In the genomic region with DNA sequence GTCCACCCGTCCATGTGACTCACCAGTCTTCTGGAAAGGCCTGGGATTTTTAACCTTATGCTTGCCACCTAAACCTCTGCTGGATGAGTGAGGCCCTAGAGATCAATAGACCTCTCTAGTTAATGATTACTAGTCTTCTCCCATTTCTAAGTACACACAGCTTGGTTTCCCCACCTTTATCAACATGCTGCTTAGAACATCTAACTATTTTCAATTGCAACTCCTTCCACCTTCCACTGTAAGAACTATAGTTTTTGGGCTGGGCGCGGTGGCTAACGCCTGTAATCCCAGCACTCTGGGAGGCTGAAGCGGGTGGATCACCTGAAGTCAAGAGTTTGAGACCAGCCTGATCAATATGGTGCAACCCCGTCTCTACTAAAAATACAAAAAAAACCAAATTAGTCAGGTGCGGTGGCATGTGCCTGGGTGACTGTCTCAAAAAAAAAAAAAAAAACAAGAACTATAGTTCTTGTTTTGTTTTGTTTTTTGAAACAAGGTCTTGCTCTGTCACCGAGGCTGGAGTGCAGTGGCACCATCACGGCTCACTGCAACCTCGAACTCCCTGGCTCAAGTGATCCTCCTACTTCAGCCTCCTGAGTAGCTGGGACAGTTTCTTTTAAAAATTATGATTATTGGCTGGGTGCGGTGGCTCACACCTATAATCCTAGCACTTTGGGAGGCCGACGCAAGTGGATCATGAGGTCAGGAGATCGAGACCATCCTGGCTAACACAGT, we compare ENCODE assay signal across 1 cellular context.
A peak's percentile ranks its signal among the peaks of the same experiment; 100 is the strongest.
TF ChIP-seq lines count a peak whose summit lies in the region.

No MANE protein-coding gene starts in this region.

TF ChIP-seq in HepG2, 621 proteins besides CTCF, POLR2A, EP300 and RAD21 (continued from another document and continues in another):
- peak; percentile 45 for TF ChIP-seq TFDP2 (CRISPR knock-in tag; IDR thresholded peaks at IDR 0.05)
- no peak for TF ChIP-seq THYN1 (CRISPR knock-in tag; IDR thresholded peaks at IDR 0.05; ENCODE audit: borderline replicate concordance, low read depth)
- TF ChIP-seq ZNF3 (CRISPR knock-in tag; IDR thresholded peaks at IDR 0.05) = no peak
- no peak for TF ChIP-seq ATF2 (CRISPR knock-in tag; IDR thresholded peaks at IDR 0.05)
- TF ChIP-seq ATF3 (CRISPR knock-in tag; IDR thresholded peaks at IDR 0.05) = no peak
- peak; percentile 74 for TF ChIP-seq POLR2AphosphoS5 (IDR thresholded peaks at IDR 0.05; ENCODE audit: low read depth, low read length)
- TF ChIP-seq, protein P1, sequence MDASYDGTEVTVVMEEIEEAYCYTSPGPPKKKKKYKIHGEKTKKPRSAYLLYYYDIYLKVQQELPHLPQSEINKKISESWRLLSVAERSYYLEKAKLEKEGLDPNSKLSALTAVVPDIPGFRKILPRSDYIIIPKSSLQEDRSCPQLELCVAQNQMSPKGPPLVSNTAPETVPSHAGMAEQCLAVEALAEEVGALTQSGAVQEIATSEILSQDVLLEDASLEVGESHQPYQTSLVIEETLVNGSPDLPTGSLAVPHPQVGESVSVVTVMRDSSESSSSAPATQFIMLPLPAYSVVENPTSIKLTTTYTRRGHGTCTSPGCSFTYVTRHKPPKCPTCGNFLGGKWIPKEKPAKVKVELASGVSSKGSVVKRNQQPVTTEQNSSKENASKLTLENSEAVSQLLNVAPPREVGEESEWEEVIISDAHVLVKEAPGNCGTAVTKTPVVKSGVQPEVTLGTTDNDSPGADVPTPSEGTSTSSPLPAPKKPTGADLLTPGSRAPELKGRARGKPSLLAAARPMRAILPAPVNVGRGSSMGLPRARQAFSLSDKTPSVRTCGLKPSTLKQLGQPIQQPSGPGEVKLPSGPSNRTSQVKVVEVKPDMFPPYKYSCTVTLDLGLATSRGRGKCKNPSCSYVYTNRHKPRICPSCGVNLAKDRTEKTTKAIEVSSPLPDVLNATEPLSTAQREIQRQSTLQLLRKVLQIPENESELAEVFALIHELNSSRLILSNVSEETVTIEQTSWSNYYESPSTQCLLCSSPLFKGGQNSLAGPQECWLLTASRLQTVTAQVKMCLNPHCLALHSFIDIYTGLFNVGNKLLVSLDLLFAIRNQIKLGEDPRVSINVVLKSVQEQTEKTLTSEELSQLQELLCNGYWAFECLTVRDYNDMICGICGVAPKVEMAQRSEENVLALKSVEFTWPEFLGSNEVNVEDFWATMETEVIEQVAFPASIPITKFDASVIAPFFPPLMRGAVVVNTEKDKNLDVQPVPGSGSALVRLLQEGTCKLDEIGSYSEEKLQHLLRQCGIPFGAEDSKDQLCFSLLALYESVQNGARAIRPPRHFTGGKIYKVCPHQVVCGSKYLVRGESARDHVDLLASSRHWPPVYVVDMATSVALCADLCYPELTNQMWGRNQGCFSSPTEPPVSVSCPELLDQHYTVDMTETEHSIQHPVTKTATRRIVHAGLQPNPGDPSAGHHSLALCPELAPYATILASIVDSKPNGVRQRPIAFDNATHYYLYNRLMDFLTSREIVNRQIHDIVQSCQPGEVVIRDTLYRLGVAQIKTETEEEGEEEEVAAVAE (CRISPR knock-in tag; IDR thresholded peaks at IDR 0.05; ENCODE audit: borderline replicate concordance) = no peak
- TF ChIP-seq JDP2 (CRISPR knock-in tag; IDR thresholded peaks at IDR 0.05; ENCODE audit: borderline replicate concordance) = no peak
- TF ChIP-seq ZNF136 (CRISPR knock-in tag; IDR thresholded peaks at IDR 0.05; ENCODE audit: low read depth) = no peak
- no peak for TF ChIP-seq ZNF431 (CRISPR knock-in tag; IDR thresholded peaks at IDR 0.05; ENCODE audit: borderline replicate concordance, low read depth)
- TF ChIP-seq HDAC2 (CRISPR knock-in tag; IDR thresholded peaks at IDR 0.05) = peak; percentile 76; the same call in 1 of the 2 replicates
- TF ChIP-seq CHCHD3 (CRISPR knock-in tag; IDR thresholded peaks at IDR 0.05) = no peak
- peak; percentile 47; the same call in 1 of the 2 replicates for TF ChIP-seq SPEN (CRISPR knock-in tag; IDR thresholded peaks at IDR 0.05; ENCODE audit: low read depth)
- TF ChIP-seq ZNF749 (CRISPR knock-in tag; IDR thresholded peaks at IDR 0.05; ENCODE audit: borderline replicate concordance) = no peak
- TF ChIP-seq, protein P2, sequence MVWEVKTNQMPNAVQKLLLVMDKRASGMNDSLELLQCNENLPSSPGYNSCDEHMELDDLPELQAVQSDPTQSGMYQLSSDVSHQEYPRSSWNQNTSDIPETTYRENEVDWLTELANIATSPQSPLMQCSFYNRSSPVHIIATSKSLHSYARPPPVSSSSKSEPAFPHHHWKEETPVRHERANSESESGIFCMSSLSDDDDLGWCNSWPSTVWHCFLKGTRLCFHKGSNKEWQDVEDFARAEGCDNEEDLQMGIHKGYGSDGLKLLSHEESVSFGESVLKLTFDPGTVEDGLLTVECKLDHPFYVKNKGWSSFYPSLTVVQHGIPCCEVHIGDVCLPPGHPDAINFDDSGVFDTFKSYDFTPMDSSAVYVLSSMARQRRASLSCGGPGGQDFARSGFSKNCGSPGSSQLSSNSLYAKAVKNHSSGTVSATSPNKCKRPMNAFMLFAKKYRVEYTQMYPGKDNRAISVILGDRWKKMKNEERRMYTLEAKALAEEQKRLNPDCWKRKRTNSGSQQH (CRISPR knock-in tag; IDR thresholded peaks at IDR 0.05; ENCODE audit: low read depth) = no peak
- TF ChIP-seq ZNF558 (CRISPR knock-in tag; IDR thresholded peaks at IDR 0.05; ENCODE audit: borderline replicate concordance) = no peak
- TF ChIP-seq ZNF275 (CRISPR knock-in tag; IDR thresholded peaks at IDR 0.05; ENCODE audit: borderline replicate concordance) = 0 out of 2 replicates have a peak, but pooled peaks have one; percentile 57
- TF ChIP-seq ZXDC (CRISPR knock-in tag; IDR thresholded peaks at IDR 0.05) = no peak
- TF ChIP-seq CHD2 (IDR thresholded peaks at IDR 0.05; ENCODE audit: low read depth, low read length) = no peak
- no peak for TF ChIP-seq ZNF513 (CRISPR knock-in tag; conservative IDR thresholded peaks at IDR 0.05)
- no peak for TF ChIP-seq ZNF274 (CRISPR knock-in tag; IDR thresholded peaks at IDR 0.05)
- peak; percentile 92 for TF ChIP-seq FOSL2 (CRISPR knock-in tag; IDR thresholded peaks at IDR 0.05)
- no peak for TF ChIP-seq HNRNPLL (IDR thresholded peaks at IDR 0.05; ENCODE audit: low read depth, low read length, poor library complexity, severe bottlenecking)
- TF ChIP-seq E2F5 (CRISPR knock-in tag; conservative IDR thresholded peaks at IDR 0.05) = no peak
- no peak; the same call in 1 of the 2 replicates for TF ChIP-seq ZNF503 (CRISPR knock-in tag; IDR thresholded peaks at IDR 0.05)
- no peak for TF ChIP-seq ZSCAN5A (CRISPR knock-in tag; IDR thresholded peaks at IDR 0.05; ENCODE audit: borderline replicate concordance)
- peak; percentile 64 for TF ChIP-seq CEBPG (CRISPR knock-in tag; IDR thresholded peaks at IDR 0.05)
- TF ChIP-seq IKZF4 (CRISPR knock-in tag; IDR thresholded peaks at IDR 0.05; ENCODE audit: borderline replicate concordance, low read depth, not compliant biosample characterization) = no peak
- no peak for TF ChIP-seq ZNF605 (CRISPR knock-in tag; IDR thresholded peaks at IDR 0.05)
- TF ChIP-seq, protein P3, sequence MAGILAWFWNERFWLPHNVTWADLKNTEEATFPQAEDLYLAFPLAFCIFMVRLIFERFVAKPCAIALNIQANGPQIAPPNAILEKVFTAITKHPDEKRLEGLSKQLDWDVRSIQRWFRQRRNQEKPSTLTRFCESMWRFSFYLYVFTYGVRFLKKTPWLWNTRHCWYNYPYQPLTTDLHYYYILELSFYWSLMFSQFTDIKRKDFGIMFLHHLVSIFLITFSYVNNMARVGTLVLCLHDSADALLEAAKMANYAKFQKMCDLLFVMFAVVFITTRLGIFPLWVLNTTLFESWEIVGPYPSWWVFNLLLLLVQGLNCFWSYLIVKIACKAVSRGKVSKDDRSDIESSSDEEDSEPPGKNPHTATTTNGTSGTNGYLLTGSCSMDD (CRISPR knock-in tag; IDR thresholded peaks at IDR 0.05) = no peak
- no peak for TF ChIP-seq EED (CRISPR knock-in tag; IDR thresholded peaks at IDR 0.05)
- no peak for TF ChIP-seq ZNF251 (CRISPR knock-in tag; IDR thresholded peaks at IDR 0.05)
- TF ChIP-seq ISL2 (CRISPR knock-in tag; IDR thresholded peaks at IDR 0.05) = peak; percentile 86; the same call in 1 of the 2 replicates
- TF ChIP-seq SP2 (CRISPR knock-in tag; IDR thresholded peaks at IDR 0.05) = no peak
